Comparison of ENCODE assay signal across 2 cellular contexts in genomic region chr15:85792872-85793621, GRCh38.
TF ChIP-seq lines count a peak whose summit lies in the region.

No MANE protein-coding gene starts in this region.

TF ChIP-seq in IMR-90, 13 proteins besides CTCF, POLR2A, EP300 and RAD21:
- TF ChIP-seq BHLHE40 (IDR thresholded peaks at IDR 0.05; ENCODE audit: low read depth, low read length) (no peak), RCOR1 (IDR thresholded peaks at IDR 0.05; ENCODE audit: insufficient replicate concordance, low read length) (no peak)

TF ChIP-seq in HepG2, 621 proteins besides CTCF, POLR2A, EP300 and RAD21:
- TF ChIP-seq ZNF782 (CRISPR knock-in tag; IDR thresholded peaks at IDR 0.05; ENCODE audit: borderline replicate concordance) (0 out of 2 replicates have a peak, but pooled peaks have one; percentile 21), PRPF4 (IDR thresholded peaks at IDR 0.05; ENCODE audit: low read depth, low read length, poor library complexity, severe bottlenecking) (no peak), IRF9 (CRISPR knock-in tag; IDR thresholded peaks at IDR 0.05; ENCODE audit: borderline replicate concordance) (no peak), KIAA2018 (CRISPR knock-in tag; IDR thresholded peaks at IDR 0.05; ENCODE audit: borderline replicate concordance) (no peak), SALL2 (CRISPR knock-in tag; IDR thresholded peaks at IDR 0.05) (no peak)
